ENCODE assay signal across 10 cellular contexts in genomic region chr3:108006077-108006675, GRCh38.
DNase-seq lines count a peak whose midpoint lies in the region; ATAC-seq and TF ChIP-seq lines count a peak whose summit lies in the region.
"Had no signal": no experiment of that assay in that cellular context is flagged by ENCODE, and none has a peak within 500 bp of the region (broad histone marks: within the 10 kb centered on the region; RNA-seq: fewer than 3 reads in every experiment).

No MANE protein-coding gene starts in this region.

- peak overlapping the region; percentile 17 for H3K4me3 ChIP-seq in BE2C (ENCODE audit: low read depth, low read length)

- no peaks in the 10 kb centered on the region for H3K27me3 ChIP-seq in BE2C

- peaks cover 8% of the 10 kb centered on the region for H3K4me1 ChIP-seq in BE2C

- ATAC-seq in GM18867 (IDR thresholded peaks at IDR 0.05; ENCODE audit: unreplicated experiment), result no peak
- ATAC-seq in HG03342 (IDR thresholded peaks at IDR 0.05; ENCODE audit: unreplicated experiment), result no peak
- no peak for ATAC-seq in GM21717 (IDR thresholded peaks at IDR 0.05; ENCODE audit: unreplicated experiment)
- no peak for ATAC-seq in GM21447 (IDR thresholded peaks at IDR 0.05; ENCODE audit: unreplicated experiment)
- ATAC-seq: activated naive CD8-positive, alpha-beta T cell treated with anti-CD3 and anti-CD28 coated beads, Interleukin-2, amount 50 U/mL, for 24 hours had no signal

- peak overlapping the region; percentile 32 for H3K27ac ChIP-seq in epithelial cell of prostate

- peak; percentile 14; the same call in 1 of the 2 replicates for TF ChIP-seq CTCF in BE2C (IDR thresholded peaks at IDR 0.05; ENCODE audit: low read depth, low read length)

- peak; percentile 12 for DNase-seq in BE2C
- DNase-seq in OCI-M1 (lab: John Stamatoyannopoulos, UW), result peak; percentile 93
- DNase-seq in epithelial cell of prostate (ENCODE audit: low read depth, low spot score), result peak; percentile 67
- peak; percentile 81 for DNase-seq in mucosa of gallbladder (ENCODE audit: low spot score)
- DNase-seq: activated naive CD8-positive, alpha-beta T cell treated with anti-CD3 and anti-CD28 coated beads, Interleukin-2, amount 50 U/mL, for 24 hours; NCI-H1694 had no signal

- no peaks in the 10 kb centered on the region for H3K9me3 ChIP-seq in BE2C

- no peaks in the 10 kb centered on the region for H3K36me3 ChIP-seq in BE2C

Comparison
In these comparisons a context has a peak if more than half of its experiments do, and no peak if none do; other contexts are left out.
1. DNase-seq: peak in every context shown above with its lines; median percentile 93 in OCI-M1; 81 in mucosa of gallbladder; 67 in epithelial cell of prostate; 12 in BE2C.